ENCODE assay signal across 27 cellular contexts in the genomic region with DNA sequence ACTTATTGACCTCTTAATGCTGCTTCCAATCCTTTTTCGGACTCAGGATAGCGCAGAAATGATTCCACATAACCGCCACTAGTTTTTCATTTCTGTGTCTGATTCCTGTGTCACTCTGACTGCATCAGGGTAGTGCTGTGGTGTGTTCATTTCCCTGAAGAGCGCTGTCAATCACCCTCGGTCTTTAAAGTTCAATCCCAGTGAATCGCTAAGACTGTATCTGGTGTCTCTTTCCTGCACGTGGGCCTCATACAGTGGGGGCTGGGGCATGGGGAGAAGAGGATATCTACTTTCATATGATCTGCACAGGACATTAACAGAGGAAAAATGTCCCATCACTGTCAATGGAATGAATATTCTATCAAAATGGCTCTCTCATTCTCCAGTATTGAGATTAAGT. TPM values are rescaled to one million over a fixed set of nuclear protein-coding genes. Genes with fewer than 3 reads are reported as not detected.
DNase-seq lines count a peak whose midpoint lies in the region; ATAC-seq, FAIRE-seq and TF ChIP-seq lines count a peak whose summit lies in the region.
"Had no signal": no experiment of that assay in that cellular context is flagged by ENCODE, and none has a peak within 500 bp of the region (broad histone marks: within the 10 kb centered on the region; RNA-seq: fewer than 3 reads in every experiment).

No MANE protein-coding gene starts in this region.

- ATAC-seq in K562, result no peak
- ATAC-seq: A549, GM12878, GM23338, HCT116 had no signal

- in situ Hi-C loops in K562 (cut with MboI), result no loop called here

- no peak overlapping the region for H3K27ac Mint-ChIP-seq in osteocyte (ENCODE audit: unreplicated experiment)
- H3K27ac Mint-ChIP-seq: CD14-positive monocyte; CD4-positive, alpha-beta T cell; CD8-positive, alpha-beta memory T cell; GM23338; H9; HFFc6 had no signal

- CTCF ChIA-PET in HEK293T (lab: Yijun Ruan, JAX), result interaction anchor here (0.6 to 0.7 kb wide), 2 partner anchors 13 to 17 kb away, joined by 3 read pairs; no protein-coding TSS in a partner anchor
- CTCF ChIA-PET in K562 (lab: Yijun Ruan, JAX; ENCODE audit: low intra/inter-chr PET ratio), result no interaction called here

- POLR2A ChIA-PET in HEK293T (lab: Yijun Ruan, JAX) (no interaction called here), K562 (lab: Yijun Ruan, JAX) (no interaction called here)

- 0% methylated on average over 7 of the region's 7 CpGs for WGBS in K562 (ENCODE audit: insufficient coverage, low coverage, missing lambda C conversion rate)

- no peaks in the 10 kb centered on the region for H3K9me3 ChIP-seq in K562 (replicated peaks; ENCODE audit: control insufficient read depth, insufficient read depth, low read depth, low read length)
- H3K9me3 ChIP-seq: A549; BE2C; BLaER1 treated with 17β-estradiol and CSF1 and Interleukin-3, amounts not matched to agents 10 nM and 100 nM had no signal

- BruUV-seq in K562 (replicated peaks; lab: Mats Ljungman, UMichigan), result no TSS peak

- H3K36me3 Mint-ChIP-seq in osteocyte (ENCODE audit: unreplicated experiment), result no peaks in the 10 kb centered on the region
- H3K36me3 Mint-ChIP-seq: CD14-positive monocyte; CD8-positive, alpha-beta memory T cell had no signal

- H3K36me3 ChIP-seq in K562 (ENCODE audit: control insufficient read depth, insufficient read depth, low read length), result no peaks in the 10 kb centered on the region
- H3K36me3 ChIP-seq: BE2C; BLaER1 treated with 17β-estradiol and CSF1 and Interleukin-3, amounts not matched to agents 10 nM and 100 nM had no signal

- H4K20me1 ChIP-seq in K562 (replicated peaks; ENCODE audit: control insufficient read depth, insufficient read depth, low read length), result 0 out of 2 replicates have a peak, but pooled peaks cover 4% of the 10 kb centered on the region
- H4K20me1 ChIP-seq: BLaER1 treated with 17β-estradiol and CSF1 and Interleukin-3, amounts not matched to agents 10 nM and 100 nM had no signal

- H3K27me3 Mint-ChIP-seq in osteocyte (ENCODE audit: unreplicated experiment), result peaks cover 24% of the 10 kb centered on the region

- H3K4me1 Mint-ChIP-seq in osteocyte (ENCODE audit: unreplicated experiment), result no peaks in the 10 kb centered on the region
- H3K4me1 Mint-ChIP-seq: CD14-positive monocyte, GM23338, H9 had no signal

- no peak for FAIRE-seq in K562 (lab: Jason Lieb, UNC)
- FAIRE-seq: A549, D721Med, GM12878 had no signal

- H3K9ac ChIP-seq in K562 (ENCODE audit: insufficient read depth in 1 of 2, low read depth in 2 of 2, low read length in 2 of 2), result no peak overlapping the region
- H3K9ac ChIP-seq: BLaER1 treated with 17β-estradiol and CSF1 and Interleukin-3, amounts not matched to agents 10 nM and 100 nM had no signal

- no peak for TF ChIP-seq POLR2A in K562 (conservative IDR thresholded peaks at IDR 0.05)

- H3K9me3 Mint-ChIP-seq in osteocyte (ENCODE audit: unreplicated experiment), result no peaks in the 10 kb centered on the region
- H3K9me3 Mint-ChIP-seq: CD4-positive, alpha-beta T cell; CD8-positive, alpha-beta memory T cell; GM23338; H9; HFFc6 had no signal

- no peak overlapping the region for H3K4me2 ChIP-seq in K562 (ENCODE audit: insufficient read depth, low read length)
- H3K4me2 ChIP-seq: A549; BLaER1 treated with 17β-estradiol and CSF1 and Interleukin-3, amounts not matched to agents 10 nM and 100 nM; GM23338 had no signal

- no peak overlapping the region for H3K27ac ChIP-seq in K562 (ENCODE audit: extremely low read depth, low read depth, low read length)
- H3K27ac ChIP-seq: A549; BLaER1 treated with 17β-estradiol and CSF1 and Interleukin-3, amounts not matched to agents 10 nM and 100 nM had no signal

- H3K9me1 ChIP-seq in K562 (ENCODE audit: control insufficient read depth, insufficient read depth, low read length), result no peaks in the 10 kb centered on the region

- peaks cover 10 to 19% of the 10 kb centered on the region in 2 experiments for H3K27me3 ChIP-seq in K562 (ENCODE audit: control insufficient read depth in 2 of 2, insufficient read depth in 2 of 2, low read length in 2 of 2)
- H3K27me3 ChIP-seq: BE2C; BLaER1 treated with 17β-estradiol and CSF1 and Interleukin-3, amounts not matched to agents 10 nM and 100 nM had no signal

- no peaks in the 10 kb centered on the region for H3K4me1 ChIP-seq in K562 (replicated peaks in 1 of 2; ENCODE audit: control insufficient read depth in 2 of 2, insufficient read depth in 2 of 2, low read length in 2 of 2)
- H3K4me1 ChIP-seq: BE2C; BLaER1 treated with 17β-estradiol and CSF1 and Interleukin-3, amounts not matched to agents 10 nM and 100 nM had no signal

- DNase-seq in HEK293T (ENCODE audit: extremely low spot score) (no peak), K562 (ENCODE audit: extremely low read depth in 1 of 4, low spot score in 3 of 4) (no peak), left kidney (ENCODE audit: low read depth, low spot score) (peak; percentile 75), osteocyte (ENCODE audit: extremely low spot score, unreplicated experiment) (peak; percentile 44), NCI-H2196 (lab: John Stamatoyannopoulos, UW; ENCODE audit: unreplicated experiment) (no peak), dedifferentiated amniotic fluid mesenchymal stem cell (ENCODE audit: extremely low spot score) (no peak), SW 1271 (lab: John Stamatoyannopoulos, UW) (no peak)
- no peak for DNase-seq in activated naive CD4-positive, alpha-beta T cell (lab: John Stamatoyannopoulos, UW)
- DNase-seq: 8988T; ACHN; AML-193; BE2C; CD4-positive, alpha-beta T cell; CD8-positive, alpha-beta memory T cell; DMS 273 treated with DMSO at 0.1 percent for 48 hours; DMS79; EL; GDM1; H9; HFFc6 had no signal

- no peak for TF ChIP-seq EP300 in K562 (IDR thresholded peaks at IDR 0.05; ENCODE audit: low read length)

- H3K4me3 ChIP-seq in K562, result no peak overlapping the region
- H3K4me3 ChIP-seq: A549; BLaER1 treated with 17β-estradiol and CSF1 and Interleukin-3, amounts not matched to agents 10 nM and 100 nM; GM12878; GM23338 had no signal

- intact Hi-C loops in K562 (cut with micrococcal nuclease), result loop anchor here (10.0 kb wide), 1 partner anchor 463 kb away; no protein-coding TSS in a partner anchor

- no peak overlapping the region for H2AFZ ChIP-seq in K562 (ENCODE audit: low read depth, low read length)
- H2AFZ ChIP-seq: GM23338 had no signal

- H3K79me2 ChIP-seq in K562 (ENCODE audit: control insufficient read depth, insufficient read depth, low read length), result no peaks in the 10 kb centered on the region

- TF ChIP-seq RAD21 in K562 (CRISPR knock-in tag; conservative IDR thresholded peaks at IDR 0.05 in 1 of 2, IDR thresholded peaks at IDR 0.05 in 1 of 2), result no peak

- TF ChIP-seq CTCF in K562 (IDR thresholded peaks at IDR 0.05 in 2 of 3, conservative IDR thresholded peaks at IDR 0.05 in 1 of 3; ENCODE audit: insufficient read depth in 2 of 3, low read depth in 1 of 3, low read length in 3 of 3) (no peak), osteocyte (IDR thresholded peaks at IDR 0.05) (no peak)

- H3K4me3 Mint-ChIP-seq in osteocyte (ENCODE audit: unreplicated experiment), result no peak overlapping the region
- H3K4me3 Mint-ChIP-seq: CD14-positive monocyte; CD4-positive, alpha-beta T cell; CD8-positive, alpha-beta memory T cell; GM23338; H9; HFFc6 had no signal

TF ChIP-seq in HEK293T, 16 proteins besides CTCF, POLR2A, EP300 and RAD21:
- TF ChIP-seq, protein P1, sequence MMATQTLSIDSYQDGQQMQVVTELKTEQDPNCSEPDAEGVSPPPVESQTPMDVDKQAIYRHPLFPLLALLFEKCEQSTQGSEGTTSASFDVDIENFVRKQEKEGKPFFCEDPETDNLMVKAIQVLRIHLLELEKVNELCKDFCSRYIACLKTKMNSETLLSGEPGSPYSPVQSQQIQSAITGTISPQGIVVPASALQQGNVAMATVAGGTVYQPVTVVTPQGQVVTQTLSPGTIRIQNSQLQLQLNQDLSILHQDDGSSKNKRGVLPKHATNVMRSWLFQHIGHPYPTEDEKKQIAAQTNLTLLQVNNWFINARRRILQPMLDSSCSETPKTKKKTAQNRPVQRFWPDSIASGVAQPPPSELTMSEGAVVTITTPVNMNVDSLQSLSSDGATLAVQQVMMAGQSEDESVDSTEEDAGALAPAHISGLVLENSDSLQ (IDR thresholded peaks at IDR 0.05), result peak; percentile 90
- no peak for TF ChIP-seq FOXK2 (IDR thresholded peaks at IDR 0.05)

TF ChIP-seq in K562, 482 proteins besides CTCF, POLR2A, EP300 and RAD21:
- TF ChIP-seq ZSCAN32 (CRISPR knock-in tag; IDR thresholded peaks at IDR 0.05) (no peak), PYGO2 (tag; IDR thresholded peaks at IDR 0.05) (no peak)
- TF ChIP-seq, protein P1 (IDR thresholded peaks at IDR 0.05), result peak; percentile 45; the same call in 1 of the 2 replicates
TF ChIP-seq in K562: peak in this region for 1.

RNA-seq across cellular contexts. Expression of a gene that starts 32.9 kb away (rescaled TPM):
- 33.5 and 119 TPM in 2 replicates for total RNA-seq in K562 (2011; cell fraction: chromatin; rRNA removed; ENCODE audit: low replicate concordance)
- total RNA-seq in K562 (2011; cell fraction: nucleolus; rRNA removed), result 18.8 and 20.8 TPM in 2 replicates
- 43.7 and 69.2 TPM in 2 replicates for total RNA-seq in K562 (2011; cell fraction: nucleoplasm; rRNA removed)
- total RNA-seq in K562 (2014; rRNA removed), result 64.5 and 88.0 TPM in 2 replicates
- 63.4 and 82.2 TPM in 2 replicates for total RNA-seq in K562 (2014; rRNA removed; fragmentation: Illumina TruSeq; extraction: Trizol)
- total RNA-seq in K562 (2015; rRNA removed; fragmentation: Illumina TruSeq; extraction: Trizol), result 53.2 and 53.7 TPM in 2 replicates
- 38.6 and 46.6 TPM in 2 replicates for total RNA-seq in K562 (2021)
- 26.7 and 44.8 TPM in 2 replicates for polyA plus RNA-seq in K562 (2011; rRNA removed)
- 17.8 and 17.9 TPM in 2 replicates for polyA plus RNA-seq in K562 (2011; cell fraction: cytosol; rRNA removed)
- polyA plus RNA-seq in K562 (2011; cell fraction: nucleus; rRNA removed), result 16.2 and 18.5 TPM in 2 replicates
- 32.3 and 43.9 TPM in 2 replicates for polyA plus RNA-seq in K562 (2012)
- 50.8 and 52.5 TPM in 2 replicates for polyA plus RNA-seq in K562 (2014; fragmentation: Illumina TruSeq; extraction: Trizol)
- 10 to 100 TPM; 19.6 to 22.2 TPM for polyA plus RNA-seq in K562 (2014; fragmentation: Nextera tagmentation; extraction: Ambion mirVana)
- 54.8 and 73.8 TPM in 2 replicates for polyA plus RNA-seq in K562 (2014; rRNA removed)
- polyA minus RNA-seq in K562 (2011; rRNA and poly(A)+ RNA removed), result 47.9 and 51.4 TPM in 2 replicates
- 27.0 and 32.9 TPM in 2 replicates for polyA minus RNA-seq in K562 (2011; cell fraction: cytosol; rRNA and poly(A)+ RNA removed)
- 21.9 and 50.0 TPM in 2 replicates for polyA minus RNA-seq in K562 (2011; cell fraction: nucleus; rRNA and poly(A)+ RNA removed)
- 64.6 and 68.0 TPM in 2 replicates for total RNA-seq in osteocyte

Comparison
In these comparisons a context has a peak if more than half of its experiments do, and no peak if none do; other contexts are left out.
1. DNase-seq: peak in left kidney (single experiment) and osteocyte (single experiment); none in HEK293T (single experiment), K562 (0 of 4), activated naive CD4-positive, alpha-beta T cell (0 of 4), NCI-H2196 (single experiment), dedifferentiated amniotic fluid mesenchymal stem cell (single experiment) and SW 1271 (0 of 2).